30 cellular contexts compared by ENCODE assay signal in the genomic region with DNA sequence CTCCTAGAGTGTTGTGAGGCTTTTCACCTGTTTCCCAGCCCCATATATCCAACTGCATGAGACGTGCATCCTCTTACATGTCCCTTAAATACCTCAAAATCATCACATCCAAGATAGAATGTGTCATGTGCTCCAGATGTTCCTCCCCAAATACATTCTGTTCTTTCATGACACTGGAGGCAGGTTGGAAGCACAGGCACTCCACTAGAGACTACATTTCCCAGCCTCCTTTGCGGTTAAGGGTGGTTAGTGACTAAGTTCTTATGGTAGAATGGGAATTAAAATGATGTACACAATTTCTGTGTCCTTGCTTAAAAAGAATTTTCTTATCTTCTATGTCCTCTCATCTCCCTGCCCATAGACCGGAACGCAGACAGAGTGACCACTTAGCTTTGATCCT. TPM values are rescaled to one million over a fixed set of nuclear protein-coding genes. Genes with fewer than 3 reads are reported as not detected.
"Had no signal": no experiment of that assay in that cellular context is flagged by ENCODE, and none has a peak within 500 bp of the region (broad histone marks: within the 10 kb centered on the region; RNA-seq: fewer than 3 reads in every experiment).

No MANE protein-coding gene starts in this region.

- DNase-seq: activated CD4-positive, alpha-beta T cell treated with anti-CD3 and anti-CD28 coated beads for 48 hours; activated CD4-positive, alpha-beta T cell treated with anti-CD3 and anti-CD28 coated beads, Interleukin-2, amount 50 U/mL, for 48 hours; activated CD8-positive, alpha-beta memory T cell treated with anti-CD3 and anti-CD28 coated beads for 24 hours; activated effector memory CD4-positive, alpha-beta T cell treated with anti-CD3 and anti-CD28 coated beads, Interleukin-2, amount 50 U/mL, for 16 hours; activated naive CD4-positive, alpha-beta T cell treated with anti-CD3 and anti-CD28 coated beads for 36 hours; activated naive CD8-positive, alpha-beta T cell treated with anti-CD3 and anti-CD28 coated beads for 36 hours; adrenal gland; brain microvascular endothelial cell; endodermal cell; foreskin keratinocyte; heart left ventricle; hypothalamus; naive thymus-derived CD8-positive, alpha-beta T cell; nucleus accumbens; psoas muscle; stimulated activated CD4-positive, alpha-beta T cell treated with anti-CD3 and anti-CD28 coated beads, Interleukin-1b, Interleukin-23, amount 100 ng/mL, for 48 hours; stimulated activated naive B cell treated with anti-CD40 and anti-IgM and Interleukin-4, amounts not matched to agents 10 μg/mL and 1 μg/mL and 100 μg/mL, for 72 hours; stomach; T1000; thyroid gland; upper lobe of left lung; WERI-Rb-1 had no signal

- H3K36me3 ChIP-seq: adrenal gland, brain microvascular endothelial cell, heart left ventricle, stomach, thyroid gland, upper lobe of left lung, vagina, WERI-Rb-1 had no signal

- H3K4me1 ChIP-seq: foreskin keratinocyte, vagina had no signal

- H3K4me3 ChIP-seq: adrenal gland, heart left ventricle, psoas muscle, smooth muscle cell, stomach, thyroid gland, upper lobe of left lung, vagina had no signal

- H3K27me3 ChIP-seq: adrenal gland, brain microvascular endothelial cell, foreskin keratinocyte, heart left ventricle, stomach, thyroid gland, upper lobe of left lung, vagina had no signal

- H2AFZ ChIP-seq: parathyroid adenoma had no signal

- H3K27ac ChIP-seq: adrenal gland, brain microvascular endothelial cell, foreskin keratinocyte, heart left ventricle, parathyroid adenoma, psoas muscle, stomach, thyroid gland, upper lobe of left lung, vagina, WERI-Rb-1 had no signal

- FAIRE-seq: astrocyte had no signal

- H3K9ac ChIP-seq: parathyroid adenoma had no signal

- H3K4me2 ChIP-seq: smooth muscle cell had no signal

- ATAC-seq: activated CD4-positive, CD25-positive, alpha-beta regulatory T cell treated with anti-CD3 and anti-CD28 coated beads, Interleukin-2, amount 50 U/mL, for 24 hours; esophagus mucosa; foreskin keratinocyte; heart left ventricle; naive thymus-derived CD8-positive, alpha-beta T cell; psoas muscle; stimulated activated naive B cell treated with anti-CD40 and anti-IgM and Interleukin-4, amounts not matched to agents 10 μg/mL and 1 μg/mL and 100 μg/mL, for 72 hours had no signal

- H3K79me2 ChIP-seq: parathyroid adenoma had no signal

- H3K9me3 ChIP-seq: adrenal gland, heart left ventricle, psoas muscle, stomach, thyroid gland, upper lobe of left lung, vagina had no signal

RNA-seq across cellular contexts. Expression of gene TMEM40, which starts 34.3 kb away (rescaled TPM):
- total RNA-seq: activated naive CD4-positive, alpha-beta T cell treated with anti-CD3 and anti-CD28 coated beads for 36 hours; activated naive CD8-positive, alpha-beta T cell treated with anti-CD3 and anti-CD28 coated beads for 36 hours; chondrocyte; endodermal cell; naive thymus-derived CD8-positive, alpha-beta T cell; neural crest cell; stomach; thyroid gland had no signal
- polyA plus RNA-seq: naive thymus-derived CD8-positive, alpha-beta T cell had no signal
